11 cellular contexts compared by ENCODE assay signal in genomic region chr17:8377422-8377821, GRCh38. TPM values are rescaled to one million over a fixed set of nuclear protein-coding genes. Genes with fewer than 3 reads are reported as not detected.
DNase-seq lines count a peak whose midpoint lies in the region; ATAC-seq and TF ChIP-seq lines count a peak whose summit lies in the region.
"Had no signal": no experiment of that assay in that cellular context is flagged by ENCODE, and none has a peak within 500 bp of the region (broad histone marks: within the 10 kb centered on the region; RNA-seq: fewer than 3 reads in every experiment).

No MANE protein-coding gene starts in this region.

- H3K27ac Mint-ChIP-seq in activated B cell treated with CpG ODN at 0.5 μM for 24 hours, result peak overlapping the region; percentile 80
- peak overlapping the region; percentile 76 to 92 (median 86) for H3K27ac Mint-ChIP-seq in immature natural killer cell
- H3K27ac Mint-ChIP-seq in type B pancreatic cell, result peak overlapping the region; percentile 93

- no peaks in the 10 kb centered on the region for H3K27me3 ChIP-seq in right atrium auricular region

- no peak for DNase-seq in right atrium auricular region (ENCODE audit: low spot score)
- no peak for DNase-seq in left ventricle myocardium superior
- no peak for DNase-seq in activated B cell treated with CpG ODN at 0.5 μM for 24 hours
- DNase-seq in immature natural killer cell, result no peak
- DNase-seq in type B pancreatic cell (ENCODE audit: extremely low spot score, unreplicated experiment), result no peak
- DNase-seq: Caco-2, OCI-M1 had no signal

- no peaks in the 10 kb centered on the region for H3K9me3 Mint-ChIP-seq in activated B cell treated with CpG ODN at 0.5 μM for 24 hours
- no peaks in the 10 kb centered on the region for H3K9me3 Mint-ChIP-seq in immature natural killer cell
- no peaks in the 10 kb centered on the region for H3K9me3 Mint-ChIP-seq in type B pancreatic cell

- intact Hi-C loops in left ventricle myocardium superior (cut with micrococcal nuclease), result no loop called here
- intact Hi-C loops in activated B cell treated with CpG ODN at 0.5 μM for 24 hours (cut with micrococcal nuclease), result no loop called here

- peaks cover 9 to 39% of the 10 kb centered on the region in 2 donors for H3K4me1 ChIP-seq in right atrium auricular region
- H3K4me1 ChIP-seq: Caco-2 had no signal

- H3K4me1 Mint-ChIP-seq in activated B cell treated with CpG ODN at 0.5 μM for 24 hours (peaks cover 62% of the 10 kb centered on the region), immature natural killer cell (peaks cover 59 to 69% of the 10 kb centered on the region in 2 donors), type B pancreatic cell (ENCODE audit: unreplicated experiment) (peaks cover 22% of the 10 kb centered on the region)

- CTCF ChIA-PET in activated B cell treated with CpG ODN at 0.5 μM for 24 hours (lab: Charles Lee), result interaction anchor here (0.7 to 1.7 kb wide), 5 partner anchors 9 to 308 kb away, joined by 3 to 4 read pairs (median 4); no protein-coding TSS in a partner anchor

- H3K27me3 Mint-ChIP-seq in activated B cell treated with CpG ODN at 0.5 μM for 24 hours, result no peaks in the 10 kb centered on the region
- peaks cover 0 to 6% (median 0%) of the 10 kb centered on the region in 3 donors for H3K27me3 Mint-ChIP-seq in immature natural killer cell (ENCODE audit: low read depth in 3 of 3)
- no peaks in the 10 kb centered on the region for H3K27me3 Mint-ChIP-seq in type B pancreatic cell

- H3K4me3 Mint-ChIP-seq in activated B cell treated with CpG ODN at 0.5 μM for 24 hours (peak overlapping the region; percentile 19), immature natural killer cell (peak overlapping the region; percentile 33 to 92 (median 88)), type B pancreatic cell (peak overlapping the region; percentile 87)

- H3K27ac ChIP-seq in right atrium auricular region, result peak overlapping the region; percentile 80 to 94

- no peak overlapping the region for H3K4me3 ChIP-seq in right atrium auricular region

- no peak for TF ChIP-seq CTCF in right atrium auricular region (IDR thresholded peaks at IDR 0.05)
- TF ChIP-seq CTCF in activated B cell treated with CpG ODN at 0.5 μM for 24 hours (IDR thresholded peaks at IDR 0.05), result no peak
- TF ChIP-seq CTCF in type B pancreatic cell (conservative IDR thresholded peaks at IDR 0.05), result no peak

- H3K36me3 Mint-ChIP-seq in activated B cell treated with CpG ODN at 0.5 μM for 24 hours (ENCODE audit: low read depth) (peaks cover 67% of the 10 kb centered on the region), immature natural killer cell (peaks cover 6 to 35% (median 16%) of the 10 kb centered on the region in 3 donors), type B pancreatic cell (peaks cover 27% of the 10 kb centered on the region)

- H3K36me3 ChIP-seq in right atrium auricular region, result peaks cover 53% of the 10 kb centered on the region

- POLR2A ChIA-PET in activated B cell treated with CpG ODN at 0.5 μM for 24 hours (lab: Charles Lee), result interaction anchor here (0.9 to 1.5 kb wide), 5 partner anchors 58 to 798 kb away, joined by 3 to 9 read pairs (median 7); partner anchors contain the start of genes CD68, NDEL1 and SLC25A35

- no peak for ATAC-seq in left ventricle myocardium superior
- ATAC-seq in activated B cell treated with CpG ODN at 0.5 μM for 24 hours (ENCODE audit: low read depth), result no peak
- ATAC-seq in HG02870 (IDR thresholded peaks at IDR 0.05; ENCODE audit: unreplicated experiment), result no peak
- no peak for ATAC-seq in GM19463 (IDR thresholded peaks at IDR 0.05; ENCODE audit: unreplicated experiment)
- ATAC-seq in GM19452 (IDR thresholded peaks at IDR 0.05; ENCODE audit: unreplicated experiment), result no peak

- no peaks in the 10 kb centered on the region for H3K9me3 ChIP-seq in right atrium auricular region
- H3K9me3 ChIP-seq: Caco-2 had no signal

RNA-seq across cellular contexts. Expression of gene RPL26, which starts 5.6 kb away (rescaled TPM):
- total RNA-seq in right atrium auricular region (1,000 to 10,000 TPM; 1,618 to 2,343 TPM), left ventricle myocardium superior (1,047 TPM), activated B cell treated with CpG ODN at 0.5 μM for 24 hours (3,512 and 4,174 TPM in 2 replicates), type B pancreatic cell (ENCODE audit: low replicate concordance) (2,046 and 2,187 TPM in 2 replicates)
- 1,000 to 10,000 TPM in 1 of 3 donors, 100 to 1,000 TPM in 2; 683 to 1,109 (median 864) TPM for polyA plus RNA-seq in immature natural killer cell

RNA-seq across cellular contexts. Expression of gene RNF222, which starts 20.2 kb away (rescaled TPM):
- total RNA-seq in right atrium auricular region, result not detected
- total RNA-seq in left ventricle myocardium superior, result not detected
- total RNA-seq in activated B cell treated with CpG ODN at 0.5 μM for 24 hours, result not detected in 2 replicates
- under 1 TPM in 1 of 3 donors, not detected in 2; 0.13 TPM for polyA plus RNA-seq in immature natural killer cell
- 0.24 and 1.1 TPM in 2 replicates for total RNA-seq in type B pancreatic cell (ENCODE audit: low replicate concordance)
- total RNA-seq: Caco-2 had no signal

RNA-seq across cellular contexts. Expression of gene ODF4, which starts 37.8 kb away (rescaled TPM):
- total RNA-seq in right atrium auricular region (not detected), left ventricle myocardium superior (not detected), activated B cell treated with CpG ODN at 0.5 μM for 24 hours (not detected in 2 replicates), type B pancreatic cell (ENCODE audit: low replicate concordance) (not detected in 2 replicates)
- not detected for polyA plus RNA-seq in immature natural killer cell
- total RNA-seq: Caco-2 had no signal
- polyA plus RNA-seq: keratinocyte had no signal

RNA-seq across cellular contexts. Expression of gene NDEL1, which starts 58.3 kb away (rescaled TPM):
- total RNA-seq in right atrium auricular region (10 to 100 TPM; 34.9 to 38.7 TPM), left ventricle myocardium superior (25.5 TPM), activated B cell treated with CpG ODN at 0.5 μM for 24 hours (64.6 and 82.6 TPM in 2 replicates), type B pancreatic cell (ENCODE audit: low replicate concordance) (51.4 and 77.9 TPM in 2 replicates)
- polyA plus RNA-seq in immature natural killer cell, result 10 to 100 TPM; 37.2 to 75.0 (median 54.4) TPM

Comparison
In these comparisons a context has a peak if more than half of its experiments do, and no peak if none do; other contexts are left out.
1. H3K4me3 Mint-ChIP-seq: peak in every context shown above with its lines; median percentile 88 in immature natural killer cell; 87 in type B pancreatic cell; 19 in activated B cell treated with CpG ODN at 0.5 μM for 24 hours.